In the genomic region with DNA sequence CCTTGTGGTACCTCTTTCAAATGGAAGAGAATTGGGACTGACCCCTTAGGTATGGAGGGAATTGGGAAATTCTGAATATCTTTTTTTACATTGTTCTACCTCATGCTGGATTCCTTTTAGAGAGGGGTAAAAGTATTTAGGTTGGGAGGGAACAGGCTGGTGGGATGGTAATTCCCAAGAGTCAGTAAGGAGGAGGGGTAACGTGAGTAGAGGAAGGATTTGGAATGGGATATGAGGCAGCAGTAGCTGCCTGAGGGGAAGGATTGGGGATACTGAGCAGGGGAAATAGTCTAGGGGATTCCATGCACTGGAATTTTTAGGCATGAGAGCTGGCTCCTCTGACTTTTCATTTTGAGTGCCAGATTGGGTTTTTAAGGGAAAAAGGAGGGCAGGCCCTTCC, we compare ENCODE assay signal across 25 cellular contexts. TPM values are rescaled to one million over a fixed set of nuclear protein-coding genes. Genes with fewer than 3 reads are reported as not detected.
DNase-seq lines count a peak whose midpoint lies in the region; ATAC-seq and TF ChIP-seq lines count a peak whose summit lies in the region.
"Had no signal": no experiment of that assay in that cellular context is flagged by ENCODE, and none has a peak within 500 bp of the region (broad histone marks: within the 10 kb centered on the region; RNA-seq: fewer than 3 reads in every experiment).

No MANE protein-coding gene starts in this region.

- no peak overlapping the region for H3K4me3 Mint-ChIP-seq in WTC11
- H3K4me3 Mint-ChIP-seq: CD4-positive, alpha-beta memory T cell; H9; IgD-negative memory B cell had no signal

- H2BK15ac ChIP-seq in mesendoderm (replicated peaks; ENCODE audit: low read depth): no peak overlapping the region

- H3K9me3 Mint-ChIP-seq in WTC11: peaks cover 6% of the 10 kb centered on the region; the same call in 1 of the 2 replicates
- H3K9me3 Mint-ChIP-seq: CD4-positive, alpha-beta memory T cell; H9; IgD-negative memory B cell had no signal

- H3K9ac ChIP-seq in mesendoderm (ENCODE audit: low read length): no peak overlapping the region
- H3K9ac ChIP-seq: KMS-11, SK-N-SH had no signal

- H3K18ac ChIP-seq in mesendoderm (ENCODE audit: low read length): peak overlapping the region; percentile 99

- H3K56ac ChIP-seq in mesendoderm (ENCODE audit: low read length): peak overlapping the region; percentile 25

- no peak overlapping the region for H4K8ac ChIP-seq in mesendoderm (ENCODE audit: low read depth, low read length)

- H3K36me3 ChIP-seq in mesendoderm (ENCODE audit: control insufficient read depth, insufficient read depth, low read length) (no peaks in the 10 kb centered on the region), ascending aorta (no peaks in the 10 kb centered on the region), SJCRH30 (no peaks in the 10 kb centered on the region)

- peak overlapping the region; percentile 4 for H2BK5ac ChIP-seq in mesendoderm (ENCODE audit: low read length)

- H3K79me1 ChIP-seq in mesendoderm (ENCODE audit: low read length): no peaks in the 10 kb centered on the region

- ATAC-seq in WTC11: peak; percentile 61
- ATAC-seq: A549, Panc1 had no signal

- DNase-seq in G401 (ENCODE audit: low spot score) (peak; percentile 6), WTC11 (ENCODE audit: low spot score) (no peak), mesendoderm (peak; percentile 78), NCI-H1105 treated with DMSO at 0.1 percent for 48 hours (lab: John Stamatoyannopoulos, UW) (no peak), ascending aorta (ENCODE audit: low spot score in 2 of 2) (no peak), ecto neural progenitor cell (ENCODE audit: low spot score) (no peak), SJCRH30 (no peak)
- DNase-seq: C1 segment of cervical spinal cord; CD4-positive, alpha-beta memory T cell; COR-L47; H9; MM.1S; NCI-H1417; NCI-H1694; NCI-H2029 treated with DMSO at 0.1 percent for 48 hours; NCI-H510A; NCI-H69; SHP77; SK-N-SH; SW 1271 had no signal

- H3K4me3 ChIP-seq in mesendoderm (ENCODE audit: low read length) (no peak overlapping the region), ascending aorta (no peak overlapping the region), SJCRH30 (no peak overlapping the region)
- H3K4me3 ChIP-seq: A549 had no signal

- peak overlapping the region; percentile 45 for H3K4ac ChIP-seq in mesendoderm (ENCODE audit: low read depth, low read length)

- no peak overlapping the region for H4K5ac ChIP-seq in mesendoderm (ENCODE audit: low read length)

- H2BK120ac ChIP-seq in mesendoderm (ENCODE audit: low read depth, low read length): peak overlapping the region; percentile 55

- H3K79me2 ChIP-seq in mesendoderm (ENCODE audit: control insufficient read depth, insufficient read depth, low read length): no peaks in the 10 kb centered on the region

- CTCF ChIA-PET in WTC11 (lab: Charles Lee): no interaction called here

- no CpG with 5 or more reads among the region's 1 CpG for WGBS in mesendoderm (ENCODE audit: extremely low coverage, insufficient coverage, low lambda C conversion rate)

- peak overlapping the region; percentile 55 for H3K27ac Mint-ChIP-seq in WTC11
- H3K27ac Mint-ChIP-seq: CD4-positive, alpha-beta memory T cell; IgD-negative memory B cell had no signal

- no peak overlapping the region for H2AK5ac ChIP-seq in mesendoderm (ENCODE audit: low read length)

- TF ChIP-seq CTCF in WTC11 (IDR thresholded peaks at IDR 0.05) (no peak), ascending aorta (IDR thresholded peaks at IDR 0.05) (no peak)

- POLR2A ChIA-PET in WTC11 (lab: Charles Lee): no interaction called here

- no peaks in the 10 kb centered on the region for H3K27me3 Mint-ChIP-seq in WTC11 (ENCODE audit: low read depth)

- H3K4me1 Mint-ChIP-seq in WTC11: peaks cover 66% of the 10 kb centered on the region
- H3K4me1 Mint-ChIP-seq: CD4-positive, alpha-beta memory T cell; IgD-negative memory B cell had no signal

- H3K4me2 ChIP-seq in mesendoderm (ENCODE audit: low read length): no peak overlapping the region
- H3K4me2 ChIP-seq: A549, KMS-11, SK-N-SH had no signal

- H3K36me3 Mint-ChIP-seq in WTC11: no peaks in the 10 kb centered on the region; the same call in 1 of the 2 replicates
- H3K36me3 Mint-ChIP-seq: CD4-positive, alpha-beta memory T cell; IgD-negative memory B cell had no signal

- H3K27ac ChIP-seq in mesendoderm (ENCODE audit: low read depth, low read length) (peak overlapping the region; percentile 89), ascending aorta (no peak overlapping the region), SJCRH30 (no peak overlapping the region)
- H3K27ac ChIP-seq: A549, KMS-11, RWPE1 had no signal

- H3K4me1 ChIP-seq in mesendoderm (ENCODE audit: control insufficient read depth, low read depth, low read length): peaks cover 10% of the 10 kb centered on the region
- no peaks in the 10 kb centered on the region for H3K4me1 ChIP-seq in ascending aorta
- no peaks in the 10 kb centered on the region for H3K4me1 ChIP-seq in SJCRH30
- H3K4me1 ChIP-seq: A549 had no signal

- H3K27me3 ChIP-seq in mesendoderm (ENCODE audit: insufficient read depth, low read length, poor library complexity): no peaks in the 10 kb centered on the region
- no peaks in the 10 kb centered on the region for H3K27me3 ChIP-seq in ascending aorta
- H3K27me3 ChIP-seq in SJCRH30: 0 out of 2 replicates have a peak, but pooled peaks cover 2% of the 10 kb centered on the region

- intact Hi-C loops in ascending aorta (cut with DNase I): no loop called here

- H3K9me3 ChIP-seq in ascending aorta: no peaks in the 10 kb centered on the region
- no peaks in the 10 kb centered on the region for H3K9me3 ChIP-seq in SJCRH30 (replicated peaks)
- H3K9me3 ChIP-seq: A549, SK-N-SH had no signal

- H3K23ac ChIP-seq in mesendoderm (ENCODE audit: low read length): no peak overlapping the region

- in situ Hi-C loops in G401 (cut with HindIII; ENCODE audit: low sequenced_read_pairs): no loop called here

TF ChIP-seq in WTC11, 78 proteins besides CTCF, POLR2A, EP300 and RAD21:
- TF ChIP-seq JAZF1 (CRISPR knock-in tag; IDR thresholded peaks at IDR 0.05) (no peak), SMAD3 (CRISPR knock-in tag; IDR thresholded peaks at IDR 0.05; ENCODE audit: borderline replicate concordance) (no peak), ZNF232 (CRISPR knock-in tag; IDR thresholded peaks at IDR 0.05) (no peak)

RNA-seq across cellular contexts. Expression of gene AADACL3, which starts 3.8 kb away (rescaled TPM):
- not detected in 2 replicates for total RNA-seq in G401 (2014; rRNA removed; shearing (Covaris generic))
- total RNA-seq in WTC11 (2021) (0.77 to 0.94 TPM (median 0.78 TPM) in 3 replicates), ascending aorta (not detected)
- polyA plus RNA-seq in mesendoderm (2013, experiment 1 of 2): 0.49 TPM
- polyA plus RNA-seq in mesendoderm (2013, experiment 2 of 2): 0.59 TPM
- total RNA-seq in SJCRH30 (2014; rRNA removed; shearing (Covaris generic)): not detected in 2 replicates
- total RNA-seq: CD4-positive, alpha-beta memory T cell had no signal
- polyA plus RNA-seq: A549; CD4-positive, alpha-beta memory T cell; IgD-negative memory B cell; SK-N-SH had no signal

RNA-seq across cellular contexts. Expression of gene CFAP107, which starts 33.9 kb away (rescaled TPM):
- not detected in 2 replicates for total RNA-seq in G401 (2014; rRNA removed; shearing (Covaris generic))
- total RNA-seq in WTC11 (2021) (not detected in 3 replicates), ascending aorta (not detected)
- 0.01 TPM for polyA plus RNA-seq in mesendoderm (2013, experiment 1 of 2)
- 0.21 TPM for polyA plus RNA-seq in mesendoderm (2013, experiment 2 of 2)
- total RNA-seq in SJCRH30 (2014; rRNA removed; shearing (Covaris generic)): not detected in 2 replicates
- total RNA-seq: CD4-positive, alpha-beta memory T cell; H9 had no signal
- polyA plus RNA-seq: A549; CD4-positive, alpha-beta memory T cell; IgD-negative memory B cell; SK-N-SH had no signal

Comparison
In these comparisons a context has a peak if more than half of its experiments do, and no peak if none do; other contexts are left out.
1. DNase-seq: peak in G401 (single experiment) and mesendoderm (single experiment); none in WTC11 (single experiment), NCI-H1105 treated with DMSO at 0.1 percent for 48 hours (single experiment), ascending aorta (0 of 2), ecto neural progenitor cell (single experiment) and SJCRH30 (0 of 2).